Comparison of ENCODE assay signal across 24 cellular contexts in the genomic region with DNA sequence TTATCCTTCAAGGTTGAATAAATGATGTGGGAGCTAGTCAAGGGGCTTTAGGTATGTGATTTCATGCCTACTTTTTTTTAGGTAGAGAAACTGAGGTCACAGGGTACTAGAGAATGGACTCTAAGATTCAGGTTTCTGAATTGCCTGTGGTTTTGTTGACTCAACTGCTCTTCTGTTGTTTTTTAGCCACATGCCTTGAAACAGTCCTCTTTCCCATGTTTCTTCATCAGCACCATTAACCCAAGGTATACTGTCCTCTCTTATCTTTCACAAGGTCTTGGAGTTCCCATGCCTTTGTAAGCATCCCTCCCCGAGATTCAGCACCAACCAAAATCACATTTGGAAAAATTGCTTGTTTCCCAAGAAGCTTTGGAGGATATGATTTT.
A peak's percentile ranks its signal among the peaks of the same experiment; 100 is the strongest.
DNase-seq lines count a peak whose midpoint lies in the region; ATAC-seq, FAIRE-seq and TF ChIP-seq lines count a peak whose summit lies in the region.
"Had no signal": no experiment of that assay in that cellular context is flagged by ENCODE, and none has a peak within 500 bp of the region (broad histone marks: within the 10 kb centered on the region; RNA-seq: fewer than 3 reads in every experiment).

No MANE protein-coding gene starts in this region.

- no peak overlapping the region for H2AFZ ChIP-seq in astrocyte (ENCODE audit: low read depth, low read length)
- H2AFZ ChIP-seq: GM23338 had no signal

- FAIRE-seq in astrocyte (lab: Jason Lieb, UNC) = no peak

- DNase-seq in astrocyte (ENCODE audit: low read depth) (peak; percentile 54), suprapubic skin (ENCODE audit: low spot score in 2 of 2) (no peak), NCI-H146 (lab: John Stamatoyannopoulos, UW) (no peak), germinal center (ENCODE audit: low spot score) (no peak)
- DNase-seq: activated CD4-positive, alpha-beta T cell treated with anti-CD3 and anti-CD28 coated beads, Interleukin-2, amount 50 U/mL, for 4 hours; activated CD8-positive, alpha-beta memory T cell treated with anti-CD3 and anti-CD28 coated beads, Interleukin-2, amount 50 U/mL, for 48 hours; heart right ventricle; KBM-7; left cardiac atrium; MV-4-11; NCI-H187; NCI-H69; spleen; T1000; upper lobe of left lung had no signal

- H4K20me1 ChIP-seq in astrocyte (ENCODE audit: insufficient read depth, low read length) = peaks cover 67% of the 10 kb centered on the region

- H3K4me1 ChIP-seq in HEK293 (ENCODE audit: control insufficient read depth, insufficient read depth, low read length) (peaks cover 28% of the 10 kb centered on the region), astrocyte (ENCODE audit: insufficient read depth, low read length) (peaks cover 42% of the 10 kb centered on the region), mesodermal cell (ENCODE audit: control insufficient read depth, insufficient read depth, low read length, poor library complexity, severe bottlenecking) (peaks cover 45% of the 10 kb centered on the region), suprapubic skin (peaks cover 40% of the 10 kb centered on the region)

- peak overlapping the region; percentile 66 for H3K4me2 ChIP-seq in astrocyte (ENCODE audit: low read length)

- H3K9me3 ChIP-seq in HEK293 (ENCODE audit: control insufficient read depth, insufficient read depth, low read depth, low read length) = no peaks in the 10 kb centered on the region
- H3K9me3 ChIP-seq in astrocyte (ENCODE audit: insufficient read depth, low read depth, low read length) = no peaks in the 10 kb centered on the region
- H3K9me3 ChIP-seq in mesodermal cell (ENCODE audit: control insufficient read depth, low read length) = no peaks in the 10 kb centered on the region
- no peaks in the 10 kb centered on the region for H3K9me3 ChIP-seq in suprapubic skin
- H3K9me3 ChIP-seq: heart right ventricle, spleen, upper lobe of left lung had no signal

- H3K4me1 Mint-ChIP-seq in astrocyte (ENCODE audit: low read depth, unreplicated experiment) = peaks cover 54% of the 10 kb centered on the region

- POLR2A ChIA-PET in HEK293 (lab: Yijun Ruan, JAX) = no interaction called here

- peak overlapping the region; percentile 35 for H3K4me3 Mint-ChIP-seq in astrocyte (ENCODE audit: unreplicated experiment)
- H3K4me3 Mint-ChIP-seq: GM23338; stimulated activated naive CD8-positive, alpha-beta T cell treated with anti-CD3 and anti-CD28 coated beads, Interleukin-15, Interleukin-2, amounts not matched to agents 100 ng/mL and 50 ng/mL, for 24 hours; WTC11 had no signal

- H3K36me3 Mint-ChIP-seq in astrocyte (ENCODE audit: low read depth, unreplicated experiment) = peaks cover 8% of the 10 kb centered on the region

- no peak overlapping the region for H3K4me3 ChIP-seq in HEK293 (ENCODE audit: low read depth, low read length)
- H3K4me3 ChIP-seq in astrocyte (ENCODE audit: insufficient read depth, low read depth, low read length) = no peak overlapping the region
- H3K4me3 ChIP-seq in mesodermal cell (ENCODE audit: extremely low read depth, insufficient read depth, low read length, poor library complexity, severe bottlenecking) = no peak overlapping the region
- H3K4me3 ChIP-seq in suprapubic skin = no peak overlapping the region
- H3K4me3 ChIP-seq: cardiac muscle cell, GM23338, spleen, upper lobe of left lung had no signal

- no peaks in the 10 kb centered on the region for H3K27me3 ChIP-seq in astrocyte (ENCODE audit: insufficient read depth, low read length)
- no peaks in the 10 kb centered on the region for H3K27me3 ChIP-seq in suprapubic skin
- H3K27me3 ChIP-seq: cardiac muscle cell, heart right ventricle, spleen, upper lobe of left lung had no signal

- no peak overlapping the region for H3K9ac ChIP-seq in astrocyte (ENCODE audit: low read length)

- peak overlapping the region; percentile 96 for H3K27ac Mint-ChIP-seq in astrocyte (ENCODE audit: unreplicated experiment)
- H3K27ac Mint-ChIP-seq: activated T-helper 2 cell treated with anti-CD3 and anti-CD28 coated beads, Interferon-gamma antibody, Interleukin-2, Interleukin-4, amounts not matched to agents 10 μg/mL and 5 μg/mL and 100 μg/mL, durations not matched to agents 14 hours and 24 hours and 36 hours; stimulated activated naive CD8-positive, alpha-beta T cell treated with anti-CD3 and anti-CD28 coated beads, Interleukin-15, Interleukin-2, amounts not matched to agents 100 ng/mL and 50 ng/mL, for 24 hours had no signal

- H3K9me3 Mint-ChIP-seq in astrocyte (ENCODE audit: unreplicated experiment) = no peaks in the 10 kb centered on the region
- H3K9me3 Mint-ChIP-seq: activated T-helper 2 cell treated with anti-CD3 and anti-CD28 coated beads, Interferon-gamma antibody, Interleukin-2, Interleukin-4, amounts not matched to agents 10 μg/mL and 5 μg/mL and 100 μg/mL, durations not matched to agents 14 hours and 24 hours and 36 hours; GM23338; neural crest cell; stimulated activated naive CD8-positive, alpha-beta T cell treated with anti-CD3 and anti-CD28 coated beads, Interleukin-15, Interleukin-2, amounts not matched to agents 100 ng/mL and 50 ng/mL, for 24 hours; WTC11 had no signal

- TF ChIP-seq EP300 in suprapubic skin (IDR thresholded peaks at IDR 0.05) = no peak

- no CpG with 5 or more reads among the region's 1 CpG for WGBS in mesodermal cell (ENCODE audit: insufficient coverage in 2 of 2), 2 experiments
- 83% methylated on average over 1 of the region's 1 CpG for WGBS in suprapubic skin

- H3K27me3 Mint-ChIP-seq in astrocyte (ENCODE audit: low read depth, unreplicated experiment) = no peaks in the 10 kb centered on the region

- TF ChIP-seq POLR2A in suprapubic skin (IDR thresholded peaks at IDR 0.05) = no peak

- H3K79me2 ChIP-seq in astrocyte (ENCODE audit: insufficient read depth, low read length) = peaks cover 56% of the 10 kb centered on the region

- H3K27ac ChIP-seq in HEK293 (ENCODE audit: extremely low read depth, low read depth, low read length) (no peak overlapping the region), astrocyte (ENCODE audit: low read depth, low read length) (no peak overlapping the region), mesodermal cell (ENCODE audit: low read depth, low read length, severe bottlenecking) (peak overlapping the region; percentile 93), suprapubic skin (peak overlapping the region; percentile 42)
- H3K27ac ChIP-seq: cardiac muscle cell, spleen, upper lobe of left lung had no signal

- H3K36me3 ChIP-seq in HEK293 (ENCODE audit: control insufficient read depth in 2 of 2, insufficient read depth in 1 of 2, low read length in 2 of 2) (no peaks in the 10 kb centered on the region; a peak in 1 of 3 replicates), astrocyte (ENCODE audit: insufficient read depth, low read length) (no peaks in the 10 kb centered on the region), mesodermal cell (ENCODE audit: control insufficient read depth, insufficient read depth, low read length) (peaks cover 22% of the 10 kb centered on the region), suprapubic skin (no peaks in the 10 kb centered on the region)
- H3K36me3 ChIP-seq: cardiac muscle cell, heart right ventricle, spleen, upper lobe of left lung had no signal

- CTCF ChIA-PET in HEK293 (lab: Yijun Ruan, JAX) = interaction anchor here (0.7 to 1.2 kb wide), 3 partner anchors 10 to 24 kb away, joined by 3 read pairs; no protein-coding TSS in a partner anchor

- ATAC-seq in GM19467 (IDR thresholded peaks at IDR 0.05; ENCODE audit: unreplicated experiment) = no peak

- TF ChIP-seq CTCF in HEK293 (tag by site-specific recombination; IDR thresholded peaks at IDR 0.05) (no peak), astrocyte (IDR thresholded peaks at IDR 0.05; ENCODE audit: insufficient read depth, low read depth, low read length) (no peak), suprapubic skin (IDR thresholded peaks at IDR 0.05) (no peak)

TF ChIP-seq in HEK293, 187 proteins besides CTCF, POLR2A, EP300 and RAD21 (continues in another document):
- TF ChIP-seq ZNF248 (tag by site-specific recombination; IDR thresholded peaks at IDR 0.05) (no peak), ZSCAN30 (tag by site-specific recombination; IDR thresholded peaks at IDR 0.05) (no peak)
- TF ChIP-seq, protein P1, sequence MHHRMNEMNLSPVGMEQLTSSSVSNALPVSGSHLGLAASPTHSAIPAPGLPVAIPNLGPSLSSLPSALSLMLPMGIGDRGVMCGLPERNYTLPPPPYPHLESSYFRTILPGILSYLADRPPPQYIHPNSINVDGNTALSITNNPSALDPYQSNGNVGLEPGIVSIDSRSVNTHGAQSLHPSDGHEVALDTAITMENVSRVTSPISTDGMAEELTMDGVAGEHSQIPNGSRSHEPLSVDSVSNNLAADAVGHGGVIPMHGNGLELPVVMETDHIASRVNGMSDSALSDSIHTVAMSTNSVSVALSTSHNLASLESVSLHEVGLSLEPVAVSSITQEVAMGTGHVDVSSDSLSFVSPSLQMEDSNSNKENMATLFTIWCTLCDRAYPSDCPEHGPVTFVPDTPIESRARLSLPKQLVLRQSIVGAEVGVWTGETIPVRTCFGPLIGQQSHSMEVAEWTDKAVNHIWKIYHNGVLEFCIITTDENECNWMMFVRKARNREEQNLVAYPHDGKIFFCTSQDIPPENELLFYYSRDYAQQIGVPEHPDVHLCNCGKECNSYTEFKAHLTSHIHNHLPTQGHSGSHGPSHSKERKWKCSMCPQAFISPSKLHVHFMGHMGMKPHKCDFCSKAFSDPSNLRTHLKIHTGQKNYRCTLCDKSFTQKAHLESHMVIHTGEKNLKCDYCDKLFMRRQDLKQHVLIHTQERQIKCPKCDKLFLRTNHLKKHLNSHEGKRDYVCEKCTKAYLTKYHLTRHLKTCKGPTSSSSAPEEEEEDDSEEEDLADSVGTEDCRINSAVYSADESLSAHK (tag by site-specific recombination; IDR thresholded peaks at IDR 0.05) = peak; percentile 60; the same call in 1 of the 2 replicates

Comparison
In these comparisons a context has a peak if more than half of its experiments do, and no peak if none do; other contexts are left out.
1. H3K27ac ChIP-seq: peak in mesodermal cell (single experiment) and suprapubic skin (single experiment); none in HEK293 (single experiment) and astrocyte (single experiment).